In the genomic region with DNA sequence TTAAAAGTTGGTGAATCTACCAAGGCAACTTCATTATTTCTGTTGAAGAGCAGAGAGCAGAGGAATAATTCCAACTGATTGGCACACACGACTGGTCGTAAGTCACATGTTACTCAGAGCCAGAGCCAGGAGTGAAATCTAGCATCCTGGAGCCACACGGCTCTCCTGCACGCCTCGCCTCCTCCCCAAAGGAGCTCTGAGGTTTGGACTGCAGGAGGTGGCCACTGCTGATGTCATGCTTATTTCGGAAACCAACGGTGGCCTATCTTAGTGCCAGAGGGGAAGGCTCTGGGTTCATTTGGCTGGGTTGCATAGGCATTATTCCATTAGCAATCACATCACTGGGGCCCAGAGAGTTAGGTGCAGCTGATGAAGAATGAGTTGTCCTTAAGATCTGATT, we compare ENCODE assay signal across 26 cellular contexts.
"Had no signal": no experiment of that assay in that cellular context is flagged by ENCODE, and none has a peak within 500 bp of the region (broad histone marks: within the 10 kb centered on the region; RNA-seq: fewer than 3 reads in every experiment).

No MANE protein-coding gene starts in this region.

- H3K9me3 ChIP-seq: ascending aorta, breast epithelium, colonic mucosa had no signal

- H3K4me1 ChIP-seq: ascending aorta, breast epithelium, colonic mucosa had no signal

- H3K36me3 ChIP-seq: ascending aorta, breast epithelium, cardiac muscle cell, colonic mucosa had no signal

- ATAC-seq: activated CD4-positive, alpha-beta T cell treated with anti-CD3 and anti-CD28 coated beads for 36 hours; activated naive CD4-positive, alpha-beta T cell treated with anti-CD3 and anti-CD28 coated beads, Interleukin-2, amount 50 U/mL, for 72 hours; activated T-cell treated with anti-CD3 and anti-CD28 coated beads, Interleukin-2, amount 50 U/mL, for 72 hours had no signal

- H3K4me3 Mint-ChIP-seq: activated CD4-positive, alpha-beta memory T cell treated with anti-CD3 and anti-CD28 coated beads, Interleukin-2, amount 10 ng/mL, durations not matched to agents 7 days and 5 days; activated CD4-positive, alpha-beta T cell treated with anti-CD3 and anti-CD28 coated beads for 36 hours; activated CD4-positive, alpha-beta T cell treated with anti-CD3 and anti-CD28 coated beads, Interleukin-2, amount 10 ng/mL, durations not matched to agents 24 days and 14 days; activated naive CD4-positive, alpha-beta T cell treated with anti-CD3 and anti-CD28 coated beads, Interleukin-2, amount 10 ng/mL, durations not matched to agents 7 days and 5 days; activated naive CD8-positive, alpha-beta T cell treated with anti-CD3 and anti-CD28 coated beads, Interleukin-2, amount 10 ng/mL, durations not matched to agents 7 days and 5 days; activated T-cell treated with anti-CD3 and anti-CD28 coated beads, Interleukin-2, amount 50 U/mL, for 24 hours; activated T-cell treated with anti-CD3 and anti-CD28 coated beads, Interleukin-2, amount 50 U/mL, for 72 hours; brain had no signal

- H3K27me3 ChIP-seq: ascending aorta, colonic mucosa had no signal

- DNase-seq: activated CD4-positive, alpha-beta memory T cell treated with anti-CD3 and anti-CD28 coated beads, Interleukin-2, amount 10 ng/mL, durations not matched to agents 7 days and 5 days; activated CD4-positive, alpha-beta T cell treated with anti-CD3 and anti-CD28 coated beads for 36 hours; activated CD4-positive, alpha-beta T cell treated with anti-CD3 and anti-CD28 coated beads, Interleukin-2, amount 10 ng/mL, durations not matched to agents 24 days and 14 days; activated CD4-positive, CD25-positive, alpha-beta regulatory T cell; activated CD4-positive, CD25-positive, alpha-beta regulatory T cell treated with anti-CD3 and anti-CD28 coated beads, Interleukin-2, amount 50 U/mL, for 72 hours; activated CD8-positive, alpha-beta memory T cell treated with anti-CD3 and anti-CD28 coated beads, Interleukin-2, amount 50 U/mL, for 48 hours; activated gamma-delta T cell; activated naive CD4-positive, alpha-beta T cell; activated naive CD4-positive, alpha-beta T cell treated with anti-CD3 and anti-CD28 coated beads, Interleukin-2, amount 10 ng/mL, durations not matched to agents 7 days and 5 days; activated naive CD8-positive, alpha-beta T cell treated with anti-CD3 and anti-CD28 coated beads, Interleukin-2, amount 10 ng/mL, durations not matched to agents 7 days and 5 days; activated T-cell treated with anti-CD3 and anti-CD28 coated beads for 4 hours; activated T-cell treated with anti-CD3 and anti-CD28 coated beads, Interleukin-2, amount 50 U/mL, for 24 hours; activated T-cell treated with anti-CD3 and anti-CD28 coated beads, Interleukin-2, amount 50 U/mL, for 72 hours; central memory CD4-positive, alpha-beta T cell; cerebellar nuclear complex; colonic mucosa; effector CD8-positive, alpha-beta T cell; foreskin fibroblast; head of caudate nucleus; T-helper 2 cell had no signal

- H3K27ac Mint-ChIP-seq: activated CD4-positive, alpha-beta memory T cell treated with anti-CD3 and anti-CD28 coated beads, Interleukin-2, amount 10 ng/mL, durations not matched to agents 7 days and 5 days; activated CD4-positive, alpha-beta T cell treated with anti-CD3 and anti-CD28 coated beads for 36 hours; activated CD4-positive, alpha-beta T cell treated with anti-CD3 and anti-CD28 coated beads, Interleukin-2, amount 10 ng/mL, durations not matched to agents 24 days and 14 days; activated naive CD4-positive, alpha-beta T cell treated with anti-CD3 and anti-CD28 coated beads, Interleukin-2, amount 10 ng/mL, durations not matched to agents 7 days and 5 days; activated naive CD8-positive, alpha-beta T cell treated with anti-CD3 and anti-CD28 coated beads, Interleukin-2, amount 10 ng/mL, durations not matched to agents 7 days and 5 days; activated T-cell treated with anti-CD3 and anti-CD28 coated beads, Interleukin-2, amount 50 U/mL, for 24 hours; activated T-cell treated with anti-CD3 and anti-CD28 coated beads, Interleukin-2, amount 50 U/mL, for 72 hours; brain had no signal

- H3K36me3 Mint-ChIP-seq: activated naive CD4-positive, alpha-beta T cell treated with anti-CD3 and anti-CD28 coated beads, Interleukin-2, amount 10 ng/mL, durations not matched to agents 7 days and 5 days; activated naive CD4-positive, alpha-beta T cell treated with anti-CD3 and anti-CD28 coated beads, Interleukin-2, amount 50 U/mL, for 72 hours; activated naive CD8-positive, alpha-beta T cell treated with anti-CD3 and anti-CD28 coated beads, Interleukin-2, amount 10 ng/mL, durations not matched to agents 7 days and 5 days; brain had no signal

- H3K9me3 Mint-ChIP-seq: activated CD4-positive, alpha-beta memory T cell treated with anti-CD3 and anti-CD28 coated beads, Interleukin-2, amount 10 ng/mL, durations not matched to agents 7 days and 5 days; activated CD4-positive, alpha-beta T cell treated with anti-CD3 and anti-CD28 coated beads, Interleukin-2, amount 10 ng/mL, durations not matched to agents 24 days and 14 days; activated naive CD4-positive, alpha-beta T cell treated with anti-CD3 and anti-CD28 coated beads, Interleukin-2, amount 10 ng/mL, durations not matched to agents 7 days and 5 days; activated naive CD4-positive, alpha-beta T cell treated with anti-CD3 and anti-CD28 coated beads, Interleukin-2, amount 50 U/mL, for 72 hours; activated naive CD8-positive, alpha-beta T cell treated with anti-CD3 and anti-CD28 coated beads, Interleukin-2, amount 10 ng/mL, durations not matched to agents 7 days and 5 days; activated T-cell treated with anti-CD3 and anti-CD28 coated beads, Interleukin-2, amount 50 U/mL, for 24 hours; activated T-cell treated with anti-CD3 and anti-CD28 coated beads, Interleukin-2, amount 50 U/mL, for 72 hours had no signal

- H3K27ac ChIP-seq: ascending aorta, breast epithelium, cardiac muscle cell, colonic mucosa, epithelial cell of prostate had no signal

- H3K4me3 ChIP-seq: ascending aorta, breast epithelium, cardiac muscle cell, colonic mucosa had no signal
